1 cellular context compared by ENCODE assay signal in the genomic region with DNA sequence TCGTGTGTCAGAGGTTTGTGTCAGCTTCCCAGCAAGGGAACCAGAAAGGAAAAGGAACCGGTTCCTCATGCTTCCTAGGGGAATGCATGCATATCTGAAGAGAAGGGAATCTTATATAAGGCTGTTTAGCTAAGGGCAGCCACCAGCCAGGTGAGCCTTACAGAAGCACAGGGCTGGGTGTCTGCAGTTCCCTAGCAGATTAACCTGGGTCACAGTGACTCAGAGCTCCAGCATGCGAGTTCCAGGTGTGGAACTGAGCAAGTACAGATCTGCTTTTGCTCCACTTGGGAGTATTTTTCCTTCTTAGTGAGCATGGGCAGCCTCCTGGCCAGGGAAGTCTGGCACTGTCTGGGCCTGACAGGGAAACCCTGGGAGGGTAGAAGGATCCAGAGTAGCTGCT.
TF ChIP-seq lines count a peak whose summit lies in the region.

No MANE protein-coding gene starts in this region.

TF ChIP-seq in A549, 52 proteins besides CTCF, POLR2A, EP300 and RAD21:
- no peak for TF ChIP-seq FOSL2 (IDR thresholded peaks at IDR 0.05)
- no peak for TF ChIP-seq FOSL2 (CRISPR knock-in tag; IDR thresholded peaks at IDR 0.05)
- TF ChIP-seq MYC (IDR thresholded peaks at IDR 0.05; ENCODE audit: borderline replicate concordance, low read length): no peak
